Comparison of ENCODE assay signal across 1 cellular context in genomic region chr1:44021581-44022321, GRCh38.
A peak's percentile ranks its signal among the peaks of the same experiment; 100 is the strongest.
TF ChIP-seq lines count a peak whose summit lies in the region.

No MANE protein-coding gene starts in this region.

TF ChIP-seq in IMR-90, 13 proteins besides CTCF, POLR2A, EP300 and RAD21:
- TF ChIP-seq, protein P1, sequence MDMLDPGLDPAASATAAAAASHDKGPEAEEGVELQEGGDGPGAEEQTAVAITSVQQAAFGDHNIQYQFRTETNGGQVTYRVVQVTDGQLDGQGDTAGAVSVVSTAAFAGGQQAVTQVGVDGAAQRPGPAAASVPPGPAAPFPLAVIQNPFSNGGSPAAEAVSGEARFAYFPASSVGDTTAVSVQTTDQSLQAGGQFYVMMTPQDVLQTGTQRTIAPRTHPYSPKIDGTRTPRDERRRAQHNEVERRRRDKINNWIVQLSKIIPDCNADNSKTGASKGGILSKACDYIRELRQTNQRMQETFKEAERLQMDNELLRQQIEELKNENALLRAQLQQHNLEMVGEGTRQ (IDR thresholded peaks at IDR 0.05; ENCODE audit: low read depth, low read length) = no peak
- TF ChIP-seq CEBPB (IDR thresholded peaks at IDR 0.05; ENCODE audit: low read depth, low read length) = no peak
- TF ChIP-seq MAFK (IDR thresholded peaks at IDR 0.05; ENCODE audit: low read depth, low read length) = peak; percentile 34
